10 cellular contexts compared by ENCODE assay signal in the genomic region with DNA sequence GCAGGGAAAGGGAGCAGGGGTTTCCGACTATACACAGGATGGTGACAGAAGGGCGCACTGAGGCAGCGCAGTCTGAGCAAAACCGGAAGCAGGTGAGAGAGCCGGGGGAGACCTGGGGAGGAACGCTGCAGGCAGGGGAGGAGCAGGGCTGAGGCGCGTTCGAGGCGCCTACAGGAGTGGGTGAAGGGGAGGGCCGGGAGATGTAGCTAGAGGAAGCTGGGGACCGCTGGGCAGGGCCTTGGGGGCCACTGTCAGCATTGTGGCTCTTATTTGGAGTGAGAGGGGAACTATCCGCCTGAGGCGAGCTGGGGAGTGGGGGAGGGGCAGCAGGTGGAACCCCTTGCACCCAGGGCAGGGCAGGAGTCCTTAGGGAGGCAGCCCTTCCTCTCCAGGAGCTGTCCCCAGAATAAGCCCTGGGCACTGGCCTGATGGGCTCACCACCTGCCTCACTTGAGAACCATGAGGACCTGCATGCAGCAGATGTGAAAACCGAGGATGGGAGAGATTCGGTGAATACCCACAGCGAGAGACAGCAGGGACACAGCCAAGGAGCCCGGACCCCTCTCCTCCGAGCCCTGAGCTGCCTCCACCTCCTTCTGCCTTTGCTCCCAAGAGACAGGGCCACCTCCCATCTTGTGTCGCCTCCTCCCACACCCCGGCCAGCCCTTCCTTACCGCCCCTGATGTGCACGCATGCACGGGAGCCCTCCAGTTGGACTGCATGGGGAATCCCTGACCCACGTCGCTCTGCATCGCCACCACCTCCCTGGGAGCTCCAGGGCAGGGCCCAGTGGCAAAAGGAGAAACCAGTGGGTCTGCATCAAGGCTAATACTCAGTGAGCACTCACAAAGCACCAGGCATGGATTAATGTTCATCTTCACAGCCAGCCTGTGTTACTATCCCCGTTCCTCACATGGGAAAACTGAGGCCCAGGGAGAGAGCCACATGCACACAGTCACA. TPM values are rescaled to one million over a fixed set of nuclear protein-coding genes. Genes with fewer than 3 reads are reported as not detected.
DNase-seq lines count a peak whose midpoint lies in the region; ATAC-seq and TF ChIP-seq lines count a peak whose summit lies in the region.
"Had no signal": no experiment of that assay in that cellular context is flagged by ENCODE, and none has a peak within 500 bp of the region (broad histone marks: within the 10 kb centered on the region; RNA-seq: fewer than 3 reads in every experiment).

No MANE protein-coding gene starts in this region.

- no peaks in the 10 kb centered on the region for H3K36me3 ChIP-seq in hepatocyte (replicated peaks; ENCODE audit: insufficient read depth, low read depth)

- CTCF ChIA-PET in HEK293T (lab: Yijun Ruan, JAX) = no interaction called here

- peaks cover 97% of the 10 kb centered on the region for H3K79me2 ChIP-seq in hepatocyte

- POLR2A ChIA-PET in HEK293T (lab: Yijun Ruan, JAX) = no interaction called here

- H2AFZ ChIP-seq in hepatocyte = no peak overlapping the region

- H3K27ac ChIP-seq in hepatocyte = no peak overlapping the region

- H4K20me1 ChIP-seq in hepatocyte (ENCODE audit: insufficient read depth, poor library complexity, severe bottlenecking) = peaks cover 68% of the 10 kb centered on the region

- no peak for TF ChIP-seq CTCF in hepatocyte (IDR thresholded peaks at IDR 0.05; ENCODE audit: poor library complexity)

- H3K4me2 ChIP-seq in hepatocyte = no peak overlapping the region

- H3K9me2 ChIP-seq in hepatocyte (replicated peaks; ENCODE audit: insufficient read depth) = no peaks in the 10 kb centered on the region

- H3K9me3 ChIP-seq in hepatocyte (ENCODE audit: low read depth) = no peaks in the 10 kb centered on the region

- H3K4me3 ChIP-seq in hepatocyte = no peak overlapping the region

- WGBS in hepatocyte (ENCODE audit: low lambda C conversion rate, missing lambda C conversion rate) = 94% methylated on average over 28 of the region's 28 CpGs

- H3K4me1 ChIP-seq in hepatocyte (ENCODE audit: insufficient read depth) = peaks cover 23% of the 10 kb centered on the region

- DNase-seq in stimulated activated CD4-positive, alpha-beta T cell treated with anti-CD3 and anti-CD28 coated beads, Interleukin-15, amount 100 ng/mL, for 24 hours = peak; percentile 48
- no peak for DNase-seq in stimulated activated CD4-positive, alpha-beta T cell treated with anti-CD3 and anti-CD28 coated beads, Interleukin-12 subunit alpha, Interleukin-12 subunit beta, amount 100 ng/mL, for 4 hours
- DNase-seq in activated CD4-positive, alpha-beta T cell treated with anti-CD3 and anti-CD28 coated beads, Interleukin-2, amount 50 U/mL, for 48 hours = peak; percentile 24 to 41
- DNase-seq in hepatocyte (ENCODE audit: low spot score) (peak; percentile 2), HEK293T (ENCODE audit: extremely low spot score) (no peak), left lobe of liver (ENCODE audit: low spot score) (no peak), NCI-H748 treated with DMSO at 0.1 percent for 48 hours (lab: John Stamatoyannopoulos, UW) (no peak), NCI-H187 (lab: John Stamatoyannopoulos, UW) (no peak)
- DNase-seq: NCI-H1105 had no signal

- H3K27me3 ChIP-seq in hepatocyte = no peaks in the 10 kb centered on the region

- no peak for ATAC-seq in left lobe of liver
- ATAC-seq: SK-N-SH treated with all-trans-retinoic acid at 6 μM for 48 hours had no signal

TF ChIP-seq in HEK293T, 16 proteins besides CTCF, POLR2A, EP300 and RAD21:
- no peak for TF ChIP-seq L3MBTL2 (conservative IDR thresholded peaks at IDR 0.05)
- no peak for TF ChIP-seq ELF4 (IDR thresholded peaks at IDR 0.05)
- no peak for TF ChIP-seq TARDBP (IDR thresholded peaks at IDR 0.05)
- TF ChIP-seq FOXM1 (IDR thresholded peaks at IDR 0.05; ENCODE audit: borderline replicate concordance) = no peak
- TF ChIP-seq SUZ12 (IDR thresholded peaks at IDR 0.05) = no peak
- no peak for TF ChIP-seq LEF1 (IDR thresholded peaks at IDR 0.05; ENCODE audit: borderline replicate concordance)
- TF ChIP-seq CTBP1 (IDR thresholded peaks at IDR 0.05; ENCODE audit: borderline replicate concordance) = no peak
- no peak for TF ChIP-seq BHLHE40 (IDR thresholded peaks at IDR 0.05; ENCODE audit: borderline replicate concordance)
- no peak for TF ChIP-seq ARNT (IDR thresholded peaks at IDR 0.05)
TF ChIP-seq in HEK293T: peak in this region for 0.

RNA-seq across cellular contexts. Expression of a gene that starts 10.3 kb away (rescaled TPM):
- total RNA-seq in hepatocyte (103 and 106 TPM in 2 replicates), left lobe of liver (140 TPM)
- polyA plus RNA-seq in hepatocyte = 53.7 and 54.9 TPM in 2 replicates

RNA-seq across cellular contexts. Expression of a gene that starts 48.4 kb away (rescaled TPM):
- total RNA-seq in hepatocyte = 0.12 TPM in 1 of 2 replicates, not detected in the other
- polyA plus RNA-seq in hepatocyte = 0.52 TPM in 1 of 2 replicates, not detected in the other
- total RNA-seq in left lobe of liver = 3.8 TPM

RNA-seq across cellular contexts. Expression of a gene that starts 56.7 kb away (rescaled TPM):
- total RNA-seq in hepatocyte = not detected in 2 replicates
- 0.21 and 0.33 TPM in 2 replicates for polyA plus RNA-seq in hepatocyte
- not detected for total RNA-seq in left lobe of liver

Comparison
In these comparisons a context has a peak if more than half of its experiments do, and no peak if none do; other contexts are left out.
1. DNase-seq: peak in stimulated activated CD4-positive, alpha-beta T cell treated with anti-CD3 and anti-CD28 coated beads, Interleukin-15, amount 100 ng/mL, for 24 hours (single experiment), activated CD4-positive, alpha-beta T cell treated with anti-CD3 and anti-CD28 coated beads, Interleukin-2, amount 50 U/mL, for 48 hours (2 of 2) and hepatocyte (single experiment); none in stimulated activated CD4-positive, alpha-beta T cell treated with anti-CD3 and anti-CD28 coated beads, Interleukin-12 subunit alpha, Interleukin-12 subunit beta, amount 100 ng/mL, for 4 hours (single experiment), HEK293T (single experiment), left lobe of liver (single experiment), NCI-H748 treated with DMSO at 0.1 percent for 48 hours (single experiment) and NCI-H187 (0 of 2).